Comparison of ENCODE assay signal across 8 cellular contexts in the genomic region with DNA sequence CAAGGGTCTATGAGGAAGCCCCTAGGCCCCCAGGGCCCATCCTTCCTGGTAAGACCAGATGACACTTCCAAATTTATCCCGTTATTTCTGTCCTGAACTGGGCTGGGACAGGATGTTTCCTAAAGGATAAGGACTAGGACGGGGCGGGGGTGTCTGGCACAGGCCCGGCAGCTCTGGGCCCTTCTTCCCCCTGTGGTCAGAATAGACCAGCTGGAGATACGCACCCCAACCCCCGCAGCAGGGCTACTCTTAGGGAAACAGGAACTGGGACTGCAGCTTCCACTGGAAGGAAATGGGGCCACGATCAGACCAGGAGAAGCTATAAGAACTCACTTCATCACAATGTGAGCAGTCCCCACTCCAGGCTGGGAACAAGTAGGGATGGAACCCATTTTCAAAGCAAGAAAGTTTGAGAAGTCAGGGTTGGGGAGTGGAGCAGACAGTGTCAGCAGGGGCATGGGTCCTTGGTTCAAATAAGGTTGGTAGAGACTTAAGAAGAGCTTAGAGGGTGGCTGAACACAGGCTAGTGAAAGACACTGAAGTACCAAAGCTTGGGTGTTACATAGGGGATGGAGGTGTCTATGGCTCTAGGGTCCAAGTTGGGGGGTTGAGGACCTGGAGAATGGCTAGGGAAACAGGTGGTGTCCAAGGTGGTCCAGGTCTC. TPM values are rescaled to one million over a fixed set of nuclear protein-coding genes. Genes with fewer than 3 reads are reported as not detected.
DNase-seq lines count a peak whose midpoint lies in the region; TF ChIP-seq lines count a peak whose summit lies in the region.

No MANE protein-coding gene starts in this region.

- peaks cover 3% of the 10 kb centered on the region; the same call in 1 of the 2 replicates for H3F3A ChIP-seq in Loucy (ENCODE audit: low read depth)

- H3K79me2 ChIP-seq in Loucy (ENCODE audit: insufficient read depth, low read length) (peaks cover 27% of the 10 kb centered on the region), mammary epithelial cell (ENCODE audit: insufficient read depth, low read length) (peaks cover 45% of the 10 kb centered on the region)

- no TSS peak for BruUV-seq in mammary epithelial cell (replicated peaks; lab: Mats Ljungman, UMichigan)

- H3K36me3 ChIP-seq in Loucy (ENCODE audit: insufficient read depth, low read length) (peaks cover 49% of the 10 kb centered on the region; the same call in 1 of the 2 replicates), mammary epithelial cell (ENCODE audit: insufficient read depth, low read length) (peaks cover 29% of the 10 kb centered on the region), mesodermal cell (ENCODE audit: control insufficient read depth, insufficient read depth, low read length) (peaks cover 69% of the 10 kb centered on the region)

- no peak overlapping the region for H2AFZ ChIP-seq in Loucy (ENCODE audit: low read length)
- H2AFZ ChIP-seq in mammary epithelial cell (ENCODE audit: low read depth, low read length) = no peak overlapping the region

- H4K20me1 ChIP-seq in Loucy (ENCODE audit: insufficient read depth, low read length, poor library complexity, severe bottlenecking) (peaks cover 14% of the 10 kb centered on the region), mammary epithelial cell (ENCODE audit: insufficient read depth, low read length) (no peaks in the 10 kb centered on the region)

- dilution Hi-C loops in mammary epithelial cell (cut with HindIII; ENCODE audit: low sequenced_read_pairs) = loop anchor here (5.0 kb wide), 1 partner anchor 107 kb away; no protein-coding TSS in a partner anchor

- in situ Hi-C loops in mammary epithelial cell (cut with MboI; ENCODE audit: low sequenced_read_pairs in 2 of 2) = no loop called here

- peak overlapping the region; percentile 81 for H3K9ac ChIP-seq in Loucy (ENCODE audit: low read depth, low read length, poor library complexity, severe bottlenecking)
- H3K9ac ChIP-seq in mammary epithelial cell (ENCODE audit: insufficient read depth, low read length) = peak overlapping the region; percentile 31

- H3K9me3 ChIP-seq in Loucy (ENCODE audit: insufficient read depth, low read depth, low read length) = no peaks in the 10 kb centered on the region
- no peaks in the 10 kb centered on the region for H3K9me3 ChIP-seq in mammary epithelial cell (replicated peaks; ENCODE audit: insufficient read depth, low read length)
- H3K9me3 ChIP-seq in mesodermal cell (ENCODE audit: control insufficient read depth, low read length) = no peaks in the 10 kb centered on the region

- DNase-seq in COLO668 (lab: John Stamatoyannopoulos, UW; ENCODE audit: unreplicated experiment) (peak; percentile 8), mammary epithelial cell (no peak), DMS79 treated with DMSO at 0.1 percent for 48 hours (lab: John Stamatoyannopoulos, UW) (no peak), NCI-H1930 (lab: John Stamatoyannopoulos, UW) (no peak)
- no peak for DNase-seq in stimulated activated CD4-positive, alpha-beta T cell treated with anti-CD3 and anti-CD28 coated beads, Interleukin-15, amount 100 ng/mL, for 24 hours
- DNase-seq in activated CD4-positive, CD25-positive, alpha-beta regulatory T cell (lab: John Stamatoyannopoulos, UW) = no peak

- H3K4me1 ChIP-seq in Loucy (ENCODE audit: insufficient read depth, low read length, poor library complexity, severe bottlenecking) = peaks cover 15% of the 10 kb centered on the region
- peaks cover 32% of the 10 kb centered on the region for H3K4me1 ChIP-seq in mammary epithelial cell (ENCODE audit: insufficient read depth, low read length)
- peaks cover 21% of the 10 kb centered on the region for H3K4me1 ChIP-seq in mesodermal cell (ENCODE audit: control insufficient read depth, insufficient read depth, low read length, poor library complexity, severe bottlenecking)

- CTCF ChIA-PET in mammary epithelial cell (lab: Charles Lee; ENCODE audit: low non-redundant PET) = no interaction called here

- no peaks in the 10 kb centered on the region for H3K9me2 ChIP-seq in Loucy (replicated peaks; ENCODE audit: low read depth, low read length)

- intact Hi-C loops in mammary epithelial cell (cut with micrococcal nuclease) = loop anchor here (1.0 to 2.0 kb wide), 4 partner anchors 49 to 220 kb away; partner anchors contain the start of gene SLC26A6

- H3K4me3 ChIP-seq in Loucy (ENCODE audit: low read length, poor library complexity, severe bottlenecking) = peak overlapping the region; percentile 97
- H3K4me3 ChIP-seq in mammary epithelial cell (replicated peaks in 1 of 3; ENCODE audit: insufficient read depth in 1 of 3, low read depth in 2 of 3, low read length in 3 of 3) = peak overlapping the region; percentile 10 to 79 (median 42)
- H3K4me3 ChIP-seq in mesodermal cell (ENCODE audit: extremely low read depth, insufficient read depth, low read length, poor library complexity, severe bottlenecking) = peak overlapping the region; percentile 90

- WGBS in mammary epithelial cell (ENCODE audit: low coverage, missing lambda C conversion rate) = 77% methylated on average over 7 of the region's 7 CpGs
- WGBS in mesodermal cell (ENCODE audit: insufficient coverage in 2 of 2), 2 experiments = 82 to 85% methylated on average over 6 to 7 of the region's 7 CpGs

- no peaks in the 10 kb centered on the region for H3K27me3 ChIP-seq in Loucy (ENCODE audit: insufficient read depth, low read length, poor library complexity, severe bottlenecking)
- H3K27me3 ChIP-seq in mammary epithelial cell (ENCODE audit: insufficient read depth, low read length) = no peaks in the 10 kb centered on the region

- TF ChIP-seq CTCF in Loucy (conservative IDR thresholded peaks at IDR 0.05; ENCODE audit: low read length) (no peak), mammary epithelial cell (conservative IDR thresholded peaks at IDR 0.05 in 1 of 2, IDR thresholded peaks at IDR 0.05 in 1 of 2; ENCODE audit: extremely low read depth in 1 of 2, insufficient read depth in 1 of 2, low read depth in 1 of 2, low read length in 2 of 2) (no peak)

- no peak overlapping the region for H3K27ac ChIP-seq in mammary epithelial cell (ENCODE audit: insufficient read depth, low read depth, low read length)
- H3K27ac ChIP-seq in mesodermal cell (ENCODE audit: low read depth, low read length, severe bottlenecking) = no peak overlapping the region

- peak overlapping the region; percentile 84 for H3K4me2 ChIP-seq in Loucy (ENCODE audit: low read depth, low read length, poor library complexity, severe bottlenecking)
- peak overlapping the region; percentile 82 for H3K4me2 ChIP-seq in mammary epithelial cell (ENCODE audit: insufficient read depth, low read depth, low read length)

RNA-seq across cellular contexts. Expression of gene NCKIPSD, which starts 1.1 kb away (rescaled TPM):
- total RNA-seq in mammary epithelial cell = 10 to 100 TPM; 14.8 to 21.1 TPM
- polyA plus RNA-seq in mammary epithelial cell = 23.8 TPM
- polyA minus RNA-seq in mammary epithelial cell = 14.0 TPM
- polyA plus RNA-seq in mesodermal cell (2013, experiment 1 of 2) = 23.4 TPM
- 20.1 TPM for polyA plus RNA-seq in mesodermal cell (2013, experiment 2 of 2)

RNA-seq across cellular contexts. Expression of gene CELSR3, which starts 21.9 kb away (rescaled TPM):
- total RNA-seq in mammary epithelial cell = 1 to 10 TPM; 1.7 to 2.2 TPM
- polyA plus RNA-seq in mammary epithelial cell = 0.51 TPM
- polyA minus RNA-seq in mammary epithelial cell = 1.8 TPM
- polyA plus RNA-seq in mesodermal cell (2013, experiment 1 of 2) = 21.2 TPM
- polyA plus RNA-seq in mesodermal cell (2013, experiment 2 of 2) = 14.6 TPM

RNA-seq across cellular contexts. Expression of gene IP6K2, which starts 32.4 kb away (rescaled TPM):
- 10 to 100 TPM; 62.7 to 95.8 TPM for total RNA-seq in mammary epithelial cell
- 94.7 TPM for polyA plus RNA-seq in mammary epithelial cell
- 33.8 TPM for polyA minus RNA-seq in mammary epithelial cell
- polyA plus RNA-seq in mesodermal cell (2013, experiment 1 of 2) = 155 TPM
- 132 TPM for polyA plus RNA-seq in mesodermal cell (2013, experiment 2 of 2)

RNA-seq across cellular contexts. Expression of gene SLC26A6, which starts 49.4 kb away (rescaled TPM):
- 10 to 100 TPM; 29.5 to 47.7 TPM for total RNA-seq in mammary epithelial cell
- polyA plus RNA-seq in mammary epithelial cell = 38.9 TPM
- 44.6 TPM for polyA minus RNA-seq in mammary epithelial cell
- polyA plus RNA-seq in mesodermal cell (2013, experiment 1 of 2) = 77.2 TPM
- 63.0 TPM for polyA plus RNA-seq in mesodermal cell (2013, experiment 2 of 2)

Comparison
In these comparisons a context has a peak if more than half of its experiments do, and no peak if none do; other contexts are left out.
1. H3K4me3 ChIP-seq: peak in every context shown above with its lines; median percentile 97 in Loucy; 90 in mesodermal cell; 42 in mammary epithelial cell.